Comparison of ENCODE assay signal across 26 cellular contexts in genomic region chr4:10731690-10732089, GRCh38. TPM values are rescaled to one million over a fixed set of nuclear protein-coding genes. Genes with fewer than 3 reads are reported as not detected.
A peak's percentile ranks its signal among the peaks of the same experiment; 100 is the strongest.
DNase-seq lines count a peak whose midpoint lies in the region; ATAC-seq, FAIRE-seq and TF ChIP-seq lines count a peak whose summit lies in the region.
"Had no signal": no experiment of that assay in that cellular context is flagged by ENCODE, and none has a peak within 500 bp of the region (broad histone marks: within the 10 kb centered on the region; RNA-seq: fewer than 3 reads in every experiment).

No MANE protein-coding gene starts in this region.

- H3K9ac ChIP-seq in GM12878 (ENCODE audit: control insufficient read depth, insufficient read depth, low read length): peak overlapping the region; percentile 33

- in situ Hi-C loops in GM12878 (cut with MboI): no loop called here

- TF ChIP-seq CTCF in GM12878 (IDR thresholded peaks at IDR 0.05 in 2 of 3, conservative IDR thresholded peaks at IDR 0.05 in 1 of 3; ENCODE audit: control insufficient read depth in 2 of 3, extremely low read depth in 1 of 3, insufficient read depth in 1 of 3, low read depth in 3 of 3, low read length in 3 of 3): no peak
- no peak for TF ChIP-seq CTCF in ascending aorta (IDR thresholded peaks at IDR 0.05)

- H3K36me3 ChIP-seq in GM12878 (ENCODE audit: control insufficient read depth in 2 of 2, insufficient read depth in 2 of 2, low read length in 1 of 2): no peaks in the 10 kb centered on the region
- H3K36me3 ChIP-seq in ascending aorta: no peaks in the 10 kb centered on the region
- H3K36me3 ChIP-seq: ovary, sigmoid colon, transverse colon had no signal

- peak overlapping the region; percentile 45 for H3K4me2 ChIP-seq in GM12878 (ENCODE audit: control insufficient read depth, insufficient read depth)

- intact Hi-C loops in GM12878 (cut with micrococcal nuclease; ENCODE audit: unreplicated experiment): loop anchor here (2.0 to 10.0 kb wide), 7 partner anchors 59 to 727 kb away; no protein-coding TSS in a partner anchor
- intact Hi-C loops in ascending aorta (cut with DNase I): no loop called here

- WGBS in GM12878 (ENCODE audit: insufficient coverage, insufficient replicate concordance, low lambda C conversion rate, missing lambda C conversion rate): 25% methylated on average over 3 of the region's 3 CpGs

- H3K27ac ChIP-seq in GM12878 (ENCODE audit: control insufficient read depth, insufficient read depth) (peak overlapping the region; percentile 89), ascending aorta (no peak overlapping the region)
- H3K27ac ChIP-seq: epithelial cell of prostate, ovary, sigmoid colon, transverse colon had no signal

- TF ChIP-seq POLR2A in GM12878 (IDR thresholded peaks at IDR 0.05; ENCODE audit: low read depth, low read length): no peak

- no peak for FAIRE-seq in GM12878 (lab: Jason Lieb, UNC)
- FAIRE-seq: frontal cortex had no signal

- no peak for TF ChIP-seq EP300 in GM12878 (IDR thresholded peaks at IDR 0.05; ENCODE audit: borderline replicate concordance in 1 of 2, control insufficient read depth in 1 of 2, low read depth in 2 of 2, low read length in 2 of 2)

- H2AFZ ChIP-seq in GM12878 (ENCODE audit: control insufficient read depth, low read depth, low read length): no peak overlapping the region; the same call in 1 of the 2 replicates

- TF ChIP-seq RAD21 in GM12878 (IDR thresholded peaks at IDR 0.05; ENCODE audit: insufficient read depth, low read depth, low read length): no peak

- H3K79me2 ChIP-seq in GM12878 (ENCODE audit: control insufficient read depth, insufficient read depth, low read length): no peaks in the 10 kb centered on the region

- no peaks in the 10 kb centered on the region for H4K20me1 ChIP-seq in GM12878 (ENCODE audit: control insufficient read depth, insufficient read depth)

- RAD21 ChIA-PET in GM12878 (lab: Charles Lee; ENCODE audit: unreplicated experiment): interaction anchor here (0.7 to 3.7 kb wide), 15 partner anchors 9 to 109 kb away, joined by 3 to 48 read pairs (median 6); no protein-coding TSS in a partner anchor

- H3K27me3 ChIP-seq in GM12878 (replicated peaks in 1 of 2; ENCODE audit: control insufficient read depth in 2 of 2, insufficient read depth in 2 of 2, low read length in 1 of 2) (no peaks in the 10 kb centered on the region), ascending aorta (no peaks in the 10 kb centered on the region)
- H3K27me3 ChIP-seq: ovary, sigmoid colon, transverse colon had no signal

- peaks cover 59% of the 10 kb centered on the region for H3K4me1 ChIP-seq in GM12878 (ENCODE audit: control insufficient read depth, insufficient read depth, low read length)
- H3K4me1 ChIP-seq in ascending aorta: no peaks in the 10 kb centered on the region
- H3K4me1 ChIP-seq: sigmoid colon, transverse colon had no signal

- CTCF ChIA-PET in GM12878 (lab: Yijun Ruan, JAX): interaction anchor here (0.9 to 2.5 kb wide), 3 partner anchors 10 to 48 kb away, joined by 4 to 23 read pairs (median 8); no protein-coding TSS in a partner anchor

- peak; percentile 27 for ATAC-seq in GM18870 (IDR thresholded peaks at IDR 0.05; ENCODE audit: unreplicated experiment)
- ATAC-seq in GM19463 (IDR thresholded peaks at IDR 0.05; ENCODE audit: unreplicated experiment): peak; percentile 15
- ATAC-seq in HG03139 (IDR thresholded peaks at IDR 0.05; ENCODE audit: unreplicated experiment): peak; percentile 32
- ATAC-seq in GM12878: peak; percentile 10
- ATAC-seq in HG03439 (IDR thresholded peaks at IDR 0.05; ENCODE audit: unreplicated experiment): no peak
- ATAC-seq: naive thymus-derived CD4-positive, alpha-beta T cell; PC-3; T-cell had no signal

- H3K4me3 ChIP-seq in GM12878: 0 out of 2 replicates have a peak overlapping the region, but pooled peaks have one; percentile 6
- no peak overlapping the region for H3K4me3 ChIP-seq in ascending aorta
- H3K4me3 ChIP-seq: ovary, sigmoid colon, transverse colon had no signal

- H3K9me3 ChIP-seq in GM12878 (replicated peaks; ENCODE audit: control insufficient read depth, insufficient read depth, low read length) (no peaks in the 10 kb centered on the region; the same call in 2 of the 3 replicates), ascending aorta (no peaks in the 10 kb centered on the region)
- H3K9me3 ChIP-seq: ovary, sigmoid colon, transverse colon had no signal

- BruUV-seq in GM12878 (replicated peaks; lab: Mats Ljungman, UMichigan): TSS peak; percentile 61

- DNase-seq in GM12878 (ENCODE audit: low read depth, low spot score) (no peak), ascending aorta (ENCODE audit: low spot score in 2 of 2) (no peak), NCI-H2029 (lab: John Stamatoyannopoulos, UW) (no peak)
- DNase-seq: amniotic stem cell; DND-41; kidney glomerular epithelial cell; mammary epithelial cell; NCI-H1417; NCI-H2171; NCI-H748 treated with DMSO at 0.1 percent for 48 hours; ovary; PC-3; SIG-M5; sigmoid colon; stimulated activated naive CD4-positive, alpha-beta T cell; T-cell; transverse colon had no signal

- SMC1A ChIA-PET in GM12878 (lab: Charles Lee; ENCODE audit: uncharacterized antibody, unreplicated experiment): interaction anchor here (0.6 to 6.9 kb wide), 21 partner anchors 10 to 368 kb away, joined by 3 to 95 read pairs (median 4); partner anchors contain the start of gene CLNK

- POLR2A ChIA-PET in GM12878 (lab: Charles Lee): interaction anchor here (0.6 to 1.9 kb wide), 9 partner anchors 11 to 724 kb away, joined by 3 to 11 read pairs (median 3); no protein-coding TSS in a partner anchor

TF ChIP-seq in GM12878, 131 proteins besides CTCF, POLR2A, EP300 and RAD21:
- TF ChIP-seq POU2F2 (IDR thresholded peaks at IDR 0.05; ENCODE audit: borderline replicate concordance, low read depth, low read length) (peak; percentile 69; the same call in 1 of the 3 replicates), POLR2AphosphoS5 (IDR thresholded peaks at IDR 0.05; ENCODE audit: low read length) (peak; percentile 63), MLLT1 (IDR thresholded peaks at IDR 0.05) (no peak), NFYA (IDR thresholded peaks at IDR 0.05; ENCODE audit: borderline replicate concordance, low read depth, low read length) (no peak), ZBED1 (IDR thresholded peaks at IDR 0.05; ENCODE audit: borderline replicate concordance) (0 out of 2 replicates have a peak, but pooled peaks have one; percentile 4), HDAC6 (IDR thresholded peaks at IDR 0.05; ENCODE audit: unreplicated experiment) (no peak)

RNA-seq across cellular contexts. Expression of gene CLNK, which starts 47.1 kb away (rescaled TPM):
- total RNA-seq in GM12878 (2013; cell fraction: nucleolus; rRNA removed): 19.6 and 20.8 TPM in 2 replicates
- total RNA-seq in GM12878 (2014; rRNA removed) (2.1 and 2.2 TPM in 2 replicates), GM12878 (2014; rRNA removed; fragmentation: Illumina TruSeq; extraction: Trizol) (2.3 and 2.8 TPM in 2 replicates), GM12878 (2021) (2.5 and 2.8 TPM in 2 replicates), ascending aorta (not detected)
- polyA plus RNA-seq in GM12878 (2011; ENCODE audit: low read depth): 0.91 TPM
- polyA plus RNA-seq in GM12878 (2011; rRNA removed) (14.3 and 19.3 TPM in 2 replicates), GM12878 (2014; fragmentation: Illumina TruSeq; extraction: Trizol) (2.9 and 3.1 TPM in 2 replicates), GM12878 (2014; fragmentation: Nextera tagmentation; extraction: Ambion mirVana) (1 to 10 TPM; 2.1 to 2.6 TPM), GM12878 (2014; rRNA removed) (2.8 and 3.2 TPM in 2 replicates), GM12878 (2016; fragmentation: Nextera tagmentation; extraction: Ambion mirVana) (1 to 10 TPM; 2.1 to 3.0 TPM)
- 5.8 and 6.3 TPM in 2 replicates for polyA plus RNA-seq in GM12878 (2011; cell fraction: cytosol; rRNA removed)
- 16.8 and 20.7 TPM in 2 replicates for polyA plus RNA-seq in GM12878 (2011; cell fraction: nucleus; rRNA removed)
- polyA plus RNA-seq in GM12878 (2012): 1.4 and 1.9 TPM in 2 replicates
- polyA minus RNA-seq in GM12878 (2011; rRNA and poly(A)+ RNA removed): 13.6 and 16.8 TPM in 2 replicates
- polyA minus RNA-seq in GM12878 (2011; cell fraction: cytosol; rRNA and poly(A)+ RNA removed): 1.6 and 4.1 TPM in 2 replicates
- 14.6 and 15.8 TPM in 2 replicates for polyA minus RNA-seq in GM12878 (2011; cell fraction: nucleus; rRNA and poly(A)+ RNA removed)
- total RNA-seq: activated CD4-positive, alpha-beta memory T cell treated with anti-CD3 and anti-CD28 coated beads for 36 hours; cardiac septum; frontal cortex; mammary epithelial cell; PC-3; sigmoid colon had no signal
- polyA plus RNA-seq: mammary epithelial cell; naive thymus-derived CD4-positive, alpha-beta T cell had no signal
